In genomic region chr12:4297617-4298016, GRCh38 we compare ENCODE assay signal across 25 cellular contexts. TPM values are rescaled to one million over a fixed set of nuclear protein-coding genes. Genes with fewer than 3 reads are reported as not detected.
DNase-seq lines count a peak whose midpoint lies in the region; ATAC-seq and TF ChIP-seq lines count a peak whose summit lies in the region.
"Had no signal": no experiment of that assay in that cellular context is flagged by ENCODE, and none has a peak within 500 bp of the region (broad histone marks: within the 10 kb centered on the region; RNA-seq: fewer than 3 reads in every experiment).

No MANE protein-coding gene starts in this region.

- ATAC-seq in activated CD4-positive, alpha-beta T cell treated with anti-CD3 and anti-CD28 coated beads for 36 hours: no peak
- ATAC-seq in memory B cell (ENCODE audit: low read depth) (no peak), left colon (no peak)
- ATAC-seq: lower lobe of right lung had no signal

- DNase-seq in activated CD4-positive, alpha-beta T cell treated with anti-CD3 and anti-CD28 coated beads for 36 hours: no peak
- DNase-seq in activated CD4-positive, alpha-beta T cell treated with anti-CD3 and anti-CD28 coated beads, Interleukin-2, amount 50 U/mL, for 4 hours: no peak
- DNase-seq in memory B cell (ENCODE audit: low spot score in 2 of 2): no peak
- no peak for DNase-seq in HK-2 (ENCODE audit: unreplicated experiment)
- DNase-seq in left colon: no peak
- DNase-seq in stimulated activated CD4-positive, alpha-beta T cell treated with anti-CD3 and anti-CD28 coated beads, Interleukin-12 subunit alpha, Interleukin-12 subunit beta, amount 100 ng/mL, for 4 hours: no peak
- DNase-seq: 8988T; activated CD4-positive, alpha-beta memory T cell treated with anti-CD3 and anti-CD28 coated beads for 36 hours; CD8-positive, alpha-beta memory T cell; DMS153; kidney; lower lobe of right lung; NCI-H1105 treated with DMSO at 0.1 percent for 48 hours; NCI-H2029 treated with DMSO at 0.1 percent for 48 hours; NCI-H226; NCI-H748 treated with DMSO at 0.1 percent for 48 hours; RPMI8226; SK-N-SH; stimulated activated CD8-positive, alpha-beta memory T cell treated with anti-CD3 and anti-CD28 coated beads, Interleukin-4, amount 100 ng/mL, for 48 hours; stomach; WERI-Rb-1 had no signal

- no peaks in the 10 kb centered on the region for H3K27me3 Mint-ChIP-seq in activated CD4-positive, alpha-beta T cell treated with anti-CD3 and anti-CD28 coated beads for 36 hours
- H3K27me3 Mint-ChIP-seq in memory B cell: no peaks in the 10 kb centered on the region
- H3K27me3 Mint-ChIP-seq: activated CD4-positive, alpha-beta memory T cell treated with anti-CD3 and anti-CD28 coated beads for 36 hours; brain; CD8-positive, alpha-beta memory T cell had no signal

- H3K27ac Mint-ChIP-seq in activated CD4-positive, alpha-beta T cell treated with anti-CD3 and anti-CD28 coated beads for 36 hours: peak overlapping the region; percentile 55
- peak overlapping the region; percentile 38 for H3K27ac Mint-ChIP-seq in memory B cell
- H3K27ac Mint-ChIP-seq: activated CD4-positive, alpha-beta memory T cell treated with anti-CD3 and anti-CD28 coated beads for 36 hours had no signal

- H3K4me3 Mint-ChIP-seq in activated CD4-positive, alpha-beta T cell treated with anti-CD3 and anti-CD28 coated beads for 36 hours: no peak overlapping the region
- no peak overlapping the region for H3K4me3 Mint-ChIP-seq in memory B cell
- H3K4me3 Mint-ChIP-seq: activated CD4-positive, alpha-beta memory T cell treated with anti-CD3 and anti-CD28 coated beads for 36 hours; brain; CD8-positive, alpha-beta memory T cell had no signal

- H3K9me3 Mint-ChIP-seq in activated CD4-positive, alpha-beta T cell treated with anti-CD3 and anti-CD28 coated beads for 36 hours (ENCODE audit: low read depth): no peaks in the 10 kb centered on the region
- H3K9me3 Mint-ChIP-seq in memory B cell: no peaks in the 10 kb centered on the region
- H3K9me3 Mint-ChIP-seq: activated CD4-positive, alpha-beta memory T cell treated with anti-CD3 and anti-CD28 coated beads for 36 hours; brain; CD8-positive, alpha-beta memory T cell had no signal

- peak; percentile 13 for TF ChIP-seq POLR2A in GM10847 (IDR thresholded peaks at IDR 0.05; ENCODE audit: extremely low read depth, insufficient read length)

- POLR2A ChIA-PET in activated CD4-positive, alpha-beta T cell treated with anti-CD3 and anti-CD28 coated beads for 36 hours (lab: Charles Lee): no interaction called here

- peaks cover 38% of the 10 kb centered on the region for H3K4me1 Mint-ChIP-seq in activated CD4-positive, alpha-beta T cell treated with anti-CD3 and anti-CD28 coated beads for 36 hours
- peaks cover 8% of the 10 kb centered on the region for H3K4me1 Mint-ChIP-seq in memory B cell

- peaks cover 92% of the 10 kb centered on the region for H3K36me3 Mint-ChIP-seq in activated CD4-positive, alpha-beta T cell treated with anti-CD3 and anti-CD28 coated beads for 36 hours (ENCODE audit: low read depth)
- H3K36me3 Mint-ChIP-seq in memory B cell: peaks cover 32% of the 10 kb centered on the region

- CTCF ChIA-PET in activated CD4-positive, alpha-beta T cell treated with anti-CD3 and anti-CD28 coated beads for 36 hours (lab: Charles Lee): interaction anchor here (0.8 kb wide), 1 partner anchor 27 kb away, joined by 3 read pairs; no protein-coding TSS in a partner anchor

- intact Hi-C loops in activated CD4-positive, alpha-beta T cell treated with anti-CD3 and anti-CD28 coated beads for 36 hours (cut with DNase I, micrococcal nuclease): no loop called here
- intact Hi-C loops in left colon (cut with DNase I, micrococcal nuclease): no loop called here

TF ChIP-seq in PFSK-1, 5 proteins besides CTCF, POLR2A, EP300 and RAD21:
- TF ChIP-seq POLR2AphosphoS5 (IDR thresholded peaks at IDR 0.05; ENCODE audit: low read depth, low read length) (0 out of 2 replicates have a peak, but pooled peaks have one; percentile 14), TAF1 (IDR thresholded peaks at IDR 0.05; ENCODE audit: borderline replicate concordance, insufficient read depth, low read length) (no peak)

RNA-seq across cellular contexts. Expression of gene TIGAR, which starts 23.4 kb away (rescaled TPM):
- 1 to 10 TPM; 7.1 to 8.4 TPM for total RNA-seq in activated CD4-positive, alpha-beta T cell treated with anti-CD3 and anti-CD28 coated beads for 36 hours
- polyA plus RNA-seq in PFSK-1 (2012; ENCODE audit: insufficient read length, low read depth): 5.7 TPM
- total RNA-seq in left colon: 10 to 100 TPM; 13.0 to 14.4 TPM

RNA-seq across cellular contexts. Expression of gene CCND2, which starts 24.1 kb away (rescaled TPM):
- total RNA-seq in activated CD4-positive, alpha-beta T cell treated with anti-CD3 and anti-CD28 coated beads for 36 hours: 100 to 1,000 TPM; 357 to 369 TPM
- 156 TPM for polyA plus RNA-seq in PFSK-1 (2012; ENCODE audit: insufficient read length, low read depth)
- total RNA-seq in left colon: 100 to 1,000 TPM in 1 of 2 donors, 10 to 100 TPM in 1; 97.7 to 106 TPM
- total RNA-seq: M059J had no signal
- polyA plus RNA-seq: SK-N-SH had no signal
